In genomic region chr12:56487448-56488040, GRCh38 we compare ENCODE assay signal across 8 cellular contexts. TPM values are rescaled to one million over a fixed set of nuclear protein-coding genes. Genes with fewer than 3 reads are reported as not detected.
DNase-seq lines count a peak whose midpoint lies in the region; ATAC-seq and TF ChIP-seq lines count a peak whose summit lies in the region.

No MANE protein-coding gene starts in this region.

- H3K4me1 ChIP-seq in mucosa of stomach (ENCODE audit: control insufficient read depth, insufficient read depth, low read length): peaks cover 8% of the 10 kb centered on the region

- POLR2A ChIA-PET in AG04449 (lab: Yijun Ruan, JAX): interaction anchor here (1.1 kb wide), 1 partner anchor 154 kb away, joined by 3 read pairs; the partner anchor contains the start of gene PAN2

- TF ChIP-seq CTCF in AG04449 (IDR thresholded peaks at IDR 0.05; ENCODE audit: insufficient read depth, low read length, missing control alignments): no peak
- no peak for TF ChIP-seq CTCF in WERI-Rb-1 (IDR thresholded peaks at IDR 0.05; ENCODE audit: low read depth, low read length)
- TF ChIP-seq CTCF in endothelial cell (IDR thresholded peaks at IDR 0.05; ENCODE audit: unreplicated experiment): no peak
- no peak for TF ChIP-seq CTCF in type B pancreatic cell (conservative IDR thresholded peaks at IDR 0.05)

- peaks cover 22% of the 10 kb centered on the region for H3K27me3 Mint-ChIP-seq in endothelial cell (ENCODE audit: unreplicated experiment)
- peaks cover 63% of the 10 kb centered on the region for H3K27me3 Mint-ChIP-seq in type B pancreatic cell

- H3K27me3 ChIP-seq in WERI-Rb-1 (ENCODE audit: insufficient read depth, low read depth, severe bottlenecking) (no peaks in the 10 kb centered on the region), mucosa of stomach (ENCODE audit: control insufficient read depth, insufficient read depth, low read length) (peaks cover 22% of the 10 kb centered on the region)

- H3K4me3 ChIP-seq in AG04449 (ENCODE audit: low read depth, low read length): peak overlapping the region; percentile 59
- peak overlapping the region; percentile 70 for H3K4me3 ChIP-seq in WERI-Rb-1 (ENCODE audit: low read depth, low read length)
- peak overlapping the region; percentile 45 for H3K4me3 ChIP-seq in mucosa of stomach (ENCODE audit: low read length)

- peak overlapping the region; percentile 85 for H3K4me3 Mint-ChIP-seq in endothelial cell (ENCODE audit: unreplicated experiment)
- H3K4me3 Mint-ChIP-seq in type B pancreatic cell: peak overlapping the region; percentile 93

- H3K4me1 Mint-ChIP-seq in endothelial cell (ENCODE audit: unreplicated experiment) (peaks cover 13% of the 10 kb centered on the region), type B pancreatic cell (ENCODE audit: unreplicated experiment) (peaks cover 10% of the 10 kb centered on the region)

- peak overlapping the region; percentile 53 for H3K27ac ChIP-seq in WERI-Rb-1

- H3K9me3 Mint-ChIP-seq in endothelial cell (ENCODE audit: unreplicated experiment) (peaks cover 4% of the 10 kb centered on the region), type B pancreatic cell (peaks cover 5% of the 10 kb centered on the region)

- ATAC-seq in GM18511 (IDR thresholded peaks at IDR 0.05; ENCODE audit: unreplicated experiment): peak; percentile 40
- ATAC-seq in HG03442 (IDR thresholded peaks at IDR 0.05; ENCODE audit: unreplicated experiment): peak; percentile 39

- H3K9me3 ChIP-seq in WERI-Rb-1 (ENCODE audit: severe bottlenecking) (no peaks in the 10 kb centered on the region), mucosa of stomach (ENCODE audit: control insufficient read depth, low read length) (no peaks in the 10 kb centered on the region)

- H3K36me3 ChIP-seq in WERI-Rb-1 (no peaks in the 10 kb centered on the region), mucosa of stomach (ENCODE audit: control insufficient read depth, insufficient read depth, low read length) (no peaks in the 10 kb centered on the region)

- H3K9ac ChIP-seq in mucosa of stomach (ENCODE audit: low read length): peak overlapping the region; percentile 38

- CTCF ChIA-PET in AG04449 (lab: Yijun Ruan, JAX): interaction anchor here (0.9 to 1.5 kb wide), 3 partner anchors 24 to 149 kb away, joined by 3 to 4 read pairs (median 3); no protein-coding TSS in a partner anchor

- no peaks in the 10 kb centered on the region for H3K36me3 Mint-ChIP-seq in endothelial cell (ENCODE audit: low read depth, unreplicated experiment)
- H3K36me3 Mint-ChIP-seq in type B pancreatic cell: peaks cover 4% of the 10 kb centered on the region

- H3K27ac Mint-ChIP-seq in endothelial cell (ENCODE audit: unreplicated experiment): no peak overlapping the region
- peak overlapping the region; percentile 81 for H3K27ac Mint-ChIP-seq in type B pancreatic cell

- DNase-seq in AG04449 (ENCODE audit: low read depth, low spot score) (no peak), WERI-Rb-1 (peak; percentile 66), endothelial cell (ENCODE audit: low spot score) (peak; percentile 23), type B pancreatic cell (ENCODE audit: extremely low spot score, unreplicated experiment) (no peak), OCI-M1 (lab: John Stamatoyannopoulos, UW) (no peak)

RNA-seq across cellular contexts. Expression of gene GLS2, which starts 0.4 kb away (rescaled TPM):
- total RNA-seq in endothelial cell (ENCODE audit: unreplicated experiment) (0.21 TPM), type B pancreatic cell (ENCODE audit: low replicate concordance) (6.7 and 7.0 TPM in 2 replicates)

RNA-seq across cellular contexts. Expression of gene SPRYD4, which starts 19.2 kb away (rescaled TPM):
- 2.0 TPM for total RNA-seq in endothelial cell (ENCODE audit: unreplicated experiment)
- 3.7 and 4.8 TPM in 2 replicates for total RNA-seq in type B pancreatic cell (ENCODE audit: low replicate concordance)

RNA-seq across cellular contexts. Expression of gene MIP, which starts 33.1 kb away (rescaled TPM):
- total RNA-seq in endothelial cell (ENCODE audit: unreplicated experiment) (0.10 TPM), type B pancreatic cell (ENCODE audit: low replicate concordance) (not detected in 2 replicates)

RNA-seq across cellular contexts. Expression of gene RBMS2, which starts 34.1 kb away (rescaled TPM):
- 122 TPM for total RNA-seq in endothelial cell (ENCODE audit: unreplicated experiment)
- total RNA-seq in type B pancreatic cell (ENCODE audit: low replicate concordance): 42.7 and 45.9 TPM in 2 replicates

RNA-seq across cellular contexts. Expression of gene TIMELESS, which starts 38.3 kb away (rescaled TPM):
- total RNA-seq in endothelial cell (ENCODE audit: unreplicated experiment): 34.2 TPM
- 23.0 and 57.4 TPM in 2 replicates for total RNA-seq in type B pancreatic cell (ENCODE audit: low replicate concordance)

Comparison
In these comparisons a context has a peak if more than half of its experiments do, and no peak if none do; other contexts are left out.
1. DNase-seq: peak in WERI-Rb-1 (single experiment) and endothelial cell (single experiment); none in AG04449 (single experiment), type B pancreatic cell (single experiment) and OCI-M1 (single experiment).
2. Peak in every context shown above with its lines, with median percentiles within 50 percentile points of each other: H3K4me3 ChIP-seq.